ENCODE assay signal across 17 cellular contexts in genomic region chr2:11773747-11774536, GRCh38. TPM values are rescaled to one million over a fixed set of nuclear protein-coding genes. Genes with fewer than 3 reads are reported as not detected.
DNase-seq lines count a peak whose midpoint lies in the region; ATAC-seq, FAIRE-seq and TF ChIP-seq lines count a peak whose summit lies in the region.
"Had no signal": no experiment of that assay in that cellular context is flagged by ENCODE, and none has a peak within 500 bp of the region (broad histone marks: within the 10 kb centered on the region; RNA-seq: fewer than 3 reads in every experiment).

No MANE protein-coding gene starts in this region.

- H3K18ac ChIP-seq in IMR-90 (ENCODE audit: low read depth, low read length): no peak overlapping the region

- no peak for TF ChIP-seq RAD21 in IMR-90 (IDR thresholded peaks at IDR 0.05; ENCODE audit: low read length)

- in situ Hi-C loops in IMR-90 (cut with MboI; ENCODE audit: low sequenced_read_pairs): loop anchor here (10.0 to 25.0 kb wide), 2 partner anchors 299 to 637 kb away; a partner anchor contains a TSS

- H3K27me3 Mint-ChIP-seq in activated CD4-positive, alpha-beta T cell treated with anti-CD3 and anti-CD28 coated beads, Interleukin-2, amount 10 ng/mL, durations not matched to agents 7 days and 5 days: no peaks in the 10 kb centered on the region
- H3K27me3 Mint-ChIP-seq in activated T-helper 2 cell treated with anti-CD3 and anti-CD28 coated beads, Interferon-gamma antibody, Interleukin-2, Interleukin-4, amounts not matched to agents 10 μg/mL and 5 μg/mL and 100 μg/mL, durations not matched to agents 14 hours and 24 hours and 36 hours (ENCODE audit: low read depth): no peaks in the 10 kb centered on the region
- no peaks in the 10 kb centered on the region for H3K27me3 Mint-ChIP-seq in osteocyte (ENCODE audit: unreplicated experiment)

- no peaks in the 10 kb centered on the region for H3K9me3 Mint-ChIP-seq in activated CD4-positive, alpha-beta T cell treated with anti-CD3 and anti-CD28 coated beads, Interleukin-2, amount 10 ng/mL, durations not matched to agents 7 days and 5 days
- no peaks in the 10 kb centered on the region for H3K9me3 Mint-ChIP-seq in activated T-helper 2 cell treated with anti-CD3 and anti-CD28 coated beads, Interferon-gamma antibody, Interleukin-2, Interleukin-4, amounts not matched to agents 10 μg/mL and 5 μg/mL and 100 μg/mL, durations not matched to agents 14 hours and 24 hours and 36 hours
- no peaks in the 10 kb centered on the region for H3K9me3 Mint-ChIP-seq in osteocyte (ENCODE audit: unreplicated experiment)

- peak overlapping the region; percentile 74 for H3K27ac Mint-ChIP-seq in activated CD4-positive, alpha-beta T cell treated with anti-CD3 and anti-CD28 coated beads, Interleukin-2, amount 10 ng/mL, durations not matched to agents 7 days and 5 days
- H3K27ac Mint-ChIP-seq in activated T-helper 2 cell treated with anti-CD3 and anti-CD28 coated beads, Interferon-gamma antibody, Interleukin-2, Interleukin-4, amounts not matched to agents 10 μg/mL and 5 μg/mL and 100 μg/mL, durations not matched to agents 14 hours and 24 hours and 36 hours: peak overlapping the region; percentile 72
- peak overlapping the region; percentile 48 for H3K27ac Mint-ChIP-seq in osteocyte (ENCODE audit: unreplicated experiment)
- H3K27ac Mint-ChIP-seq: progenitor cell of endocrine pancreas had no signal

- H3K9me3 ChIP-seq in IMR-90 (ENCODE audit: control insufficient read depth, insufficient read depth, low read length): no peaks in the 10 kb centered on the region
- H3K9me3 ChIP-seq: Peyer's patch had no signal

- no peak overlapping the region for H4K5ac ChIP-seq in IMR-90 (ENCODE audit: low read depth, low read length)

- POLR2A ChIA-PET in activated CD4-positive, alpha-beta T cell treated with anti-CD3 and anti-CD28 coated beads, Interleukin-2, amount 10 ng/mL, durations not matched to agents 7 days and 5 days (lab: Charles Lee): no interaction called here
- POLR2A ChIA-PET in IMR-90 (lab: Charles Lee; ENCODE audit: unreplicated experiment): interaction anchor here (0.6 kb wide), 1 partner anchor 13 kb away, joined by 15 read pairs; no protein-coding TSS in a partner anchor

- H2AK5ac ChIP-seq in IMR-90 (ENCODE audit: low read depth, low read length): no peak overlapping the region

- H2AK9ac ChIP-seq in IMR-90 (replicated peaks; ENCODE audit: low read depth, low read length, poor library complexity): peak overlapping the region; percentile 29

- H3K36me3 Mint-ChIP-seq in activated CD4-positive, alpha-beta T cell treated with anti-CD3 and anti-CD28 coated beads, Interleukin-2, amount 10 ng/mL, durations not matched to agents 7 days and 5 days (ENCODE audit: low read depth): peaks cover 67% of the 10 kb centered on the region
- H3K36me3 Mint-ChIP-seq in activated T-helper 2 cell treated with anti-CD3 and anti-CD28 coated beads, Interferon-gamma antibody, Interleukin-2, Interleukin-4, amounts not matched to agents 10 μg/mL and 5 μg/mL and 100 μg/mL, durations not matched to agents 14 hours and 24 hours and 36 hours (ENCODE audit: low read depth): peaks cover 76% of the 10 kb centered on the region
- peaks cover 34% of the 10 kb centered on the region for H3K36me3 Mint-ChIP-seq in osteocyte (ENCODE audit: unreplicated experiment)

- no peak for TF ChIP-seq POLR2A in IMR-90 (IDR thresholded peaks at IDR 0.05; ENCODE audit: low read depth, low read length)

- peaks cover 49% of the 10 kb centered on the region for H3K4me1 Mint-ChIP-seq in activated CD4-positive, alpha-beta T cell treated with anti-CD3 and anti-CD28 coated beads, Interleukin-2, amount 10 ng/mL, durations not matched to agents 7 days and 5 days
- peaks cover 45% of the 10 kb centered on the region for H3K4me1 Mint-ChIP-seq in activated T-helper 2 cell treated with anti-CD3 and anti-CD28 coated beads, Interferon-gamma antibody, Interleukin-2, Interleukin-4, amounts not matched to agents 10 μg/mL and 5 μg/mL and 100 μg/mL, durations not matched to agents 14 hours and 24 hours and 36 hours (ENCODE audit: low read depth)
- peaks cover 20% of the 10 kb centered on the region for H3K4me1 Mint-ChIP-seq in osteocyte (ENCODE audit: unreplicated experiment)

- no peaks in the 10 kb centered on the region for H4K20me1 ChIP-seq in IMR-90 (ENCODE audit: insufficient read depth, low read length)

- peak overlapping the region; percentile 42; the same call in 1 of the 2 replicates for H3K23ac ChIP-seq in IMR-90 (ENCODE audit: low read depth, low read length)

- peak overlapping the region; percentile 60 for H3K14ac ChIP-seq in IMR-90 (replicated peaks; ENCODE audit: low read depth, low read length)

- peaks cover 7% of the 10 kb centered on the region for H3K4me1 ChIP-seq in IMR-90 (ENCODE audit: control insufficient read depth, insufficient read depth, low read length)

- no peak overlapping the region for H2BK5ac ChIP-seq in IMR-90 (ENCODE audit: low read depth, low read length, poor library complexity, severe bottlenecking)

- H3K36me3 ChIP-seq in IMR-90 (ENCODE audit: control insufficient read depth, insufficient read depth, low read length): peaks cover 32% of the 10 kb centered on the region

- H2BK120ac ChIP-seq in IMR-90 (ENCODE audit: low read depth, low read length): peak overlapping the region; percentile 53; the same call in 1 of the 2 replicates

- no peak overlapping the region for H3K4me2 ChIP-seq in IMR-90 (ENCODE audit: low read depth, low read length)

- H3K4me3 ChIP-seq in IMR-90 (ENCODE audit: insufficient read depth, low read depth, low read length): no peak overlapping the region
- H3K4me3 ChIP-seq: Peyer's patch had no signal

- no peak overlapping the region for H3K27ac ChIP-seq in IMR-90 (ENCODE audit: insufficient read depth, low read length)

- peaks cover 4% of the 10 kb centered on the region for H3K9me1 ChIP-seq in IMR-90 (ENCODE audit: insufficient read depth, low read length)

- H4K91ac ChIP-seq in IMR-90 (ENCODE audit: insufficient read depth, low read depth, low read length): no peak overlapping the region

- H4K8ac ChIP-seq in IMR-90 (ENCODE audit: low read depth in 2 of 2, low read length in 2 of 2): no peak overlapping the region

- ATAC-seq in IMR-90 (ENCODE audit: low read depth): peak; percentile 31

- peaks cover 0 to 6% of the 10 kb centered on the region in 2 experiments; a peak in 1 of 4 replicates for H3K79me1 ChIP-seq in IMR-90 (ENCODE audit: low read depth in 1 of 2, low read length in 2 of 2)

- CTCF ChIA-PET in activated CD4-positive, alpha-beta T cell treated with anti-CD3 and anti-CD28 coated beads, Interleukin-2, amount 10 ng/mL, durations not matched to agents 7 days and 5 days (lab: Charles Lee): interaction anchor here (1.0 to 1.5 kb wide), 3 partner anchors 20 to 81 kb away, joined by 3 read pairs; no protein-coding TSS in a partner anchor
- CTCF ChIA-PET in IMR-90 (lab: Yijun Ruan, JAX): interaction anchor here (0.6 to 1.7 kb wide), 4 partner anchors 11 to 630 kb away, joined by 3 to 8 read pairs (median 6); no protein-coding TSS in a partner anchor

- no peaks in the 10 kb centered on the region for H3K27me3 ChIP-seq in IMR-90 (ENCODE audit: control insufficient read depth, insufficient read depth, low read length)
- H3K27me3 ChIP-seq: Peyer's patch had no signal

- no peak for FAIRE-seq in urothelium cell line (lab: Jason Lieb, UNC)

- no CpG with 5 or more reads among the region's 7 CpGs for WGBS in IMR-90 (ENCODE audit: extremely low coverage in 2 of 2, insufficient read length in 1 of 2), 2 experiments

- H3K4ac ChIP-seq in IMR-90 (ENCODE audit: low read depth, low read length): no peak overlapping the region

- H2BK20ac ChIP-seq in IMR-90 (ENCODE audit: low read depth, low read length): peak overlapping the region; percentile 29; the same call in 1 of the 2 replicates

- H2AFZ ChIP-seq in IMR-90 (replicated peaks; ENCODE audit: low read length, poor library complexity): no peak overlapping the region

- H3K4me3 Mint-ChIP-seq in activated CD4-positive, alpha-beta T cell treated with anti-CD3 and anti-CD28 coated beads, Interleukin-2, amount 10 ng/mL, durations not matched to agents 7 days and 5 days: no peak overlapping the region
- H3K4me3 Mint-ChIP-seq in activated T-helper 2 cell treated with anti-CD3 and anti-CD28 coated beads, Interferon-gamma antibody, Interleukin-2, Interleukin-4, amounts not matched to agents 10 μg/mL and 5 μg/mL and 100 μg/mL, durations not matched to agents 14 hours and 24 hours and 36 hours (ENCODE audit: low read depth): no peak overlapping the region
- no peak overlapping the region for H3K4me3 Mint-ChIP-seq in osteocyte (ENCODE audit: unreplicated experiment)

- intact Hi-C loops in IMR-90 (cut with micrococcal nuclease): loop anchor here (2.0 kb wide), 1 partner anchor 27 kb away; the partner anchor contains the start of gene LPIN1
- intact Hi-C loops in activated T-helper 2 cell treated with anti-CD3 and anti-CD28 coated beads, Interferon-gamma antibody, Interleukin-2, Interleukin-4, amounts not matched to agents 10 μg/mL and 5 μg/mL and 100 μg/mL, durations not matched to agents 14 hours and 24 hours and 36 hours (cut with micrococcal nuclease): loop anchor here (10.0 kb wide), 2 partner anchors 309 to 619 kb away; partner anchors contain the start of genes E2F6 and SLC66A3

- H3K9ac ChIP-seq in IMR-90 (ENCODE audit: low read depth, low read length): no peak overlapping the region

- no TSS peak for BruUV-seq in IMR-90 (replicated peaks; lab: Mats Ljungman, UMichigan)

- no peak overlapping the region; the same call in 1 of the 2 replicates for H3K56ac ChIP-seq in IMR-90 (ENCODE audit: extremely low read depth, insufficient read depth, low read length)

- dilution Hi-C loops in IMR-90 (cut with HindIII; ENCODE audit: low sequenced_read_pairs, unreplicated experiment): no loop called here

- TF ChIP-seq CTCF in IMR-90 (conservative IDR thresholded peaks at IDR 0.05; ENCODE audit: low read depth, low read length) (no peak), osteocyte (IDR thresholded peaks at IDR 0.05) (no peak)

- no peak for DNase-seq in activated CD4-positive, alpha-beta T cell treated with anti-CD3 and anti-CD28 coated beads, Interleukin-2, amount 10 ng/mL, durations not matched to agents 7 days and 5 days
- no peak for DNase-seq in activated CD4-positive, alpha-beta T cell treated with anti-CD3 and anti-CD28 coated beads for 48 hours
- no peak for DNase-seq in IMR-90
- no peak for DNase-seq in activated T-helper 2 cell treated with anti-CD3 and anti-CD28 coated beads, Interferon-gamma antibody, Interleukin-2, Interleukin-4, amounts not matched to agents 10 μg/mL and 5 μg/mL and 100 μg/mL, durations not matched to agents 14 hours and 24 hours and 36 hours (ENCODE audit: low spot score)
- DNase-seq in osteocyte (ENCODE audit: extremely low spot score, unreplicated experiment): no peak
- DNase-seq in NCI-H2171 (lab: John Stamatoyannopoulos, UW): no peak
- no peak for DNase-seq in stimulated activated CD4-positive, alpha-beta T cell treated with anti-CD3 and anti-CD28 coated beads, Interleukin-4, amount 100 ng/mL, for 1 hour
- DNase-seq in urothelium cell line (ENCODE audit: low spot score): no peak
- DNase-seq: ACHN; activated CD4-positive, alpha-beta T cell treated with anti-CD3 and anti-CD28 coated beads for 1 hour; effector CD8-positive, alpha-beta T cell; left ventricle myocardium superior; NCI-H1930; NCI-H69; Peyer's patch; substantia nigra had no signal

- H2BK15ac ChIP-seq in IMR-90 (ENCODE audit: low read depth, low read length): no peak overlapping the region

RNA-seq across cellular contexts. Expression of gene LPIN1, which starts 27.5 kb away (rescaled TPM):
- total RNA-seq in activated CD4-positive, alpha-beta T cell treated with anti-CD3 and anti-CD28 coated beads, Interleukin-2, amount 10 ng/mL, durations not matched to agents 7 days and 5 days: 10 to 100 TPM; 58.9 to 62.2 TPM
- total RNA-seq in IMR-90 (2012; rRNA removed) (21.3 and 21.7 TPM in 2 replicates), osteocyte (24.1 and 26.7 TPM in 2 replicates)
- 24.4 and 25.1 TPM in 2 replicates for polyA plus RNA-seq in IMR-90 (2012; rRNA removed)
- polyA plus RNA-seq in IMR-90 (2012; cell fraction: cytosol; rRNA removed): 10.6 and 12.6 TPM in 2 replicates
- 32.0 and 74.8 TPM in 2 replicates for polyA plus RNA-seq in IMR-90 (2012; cell fraction: nucleus; rRNA removed; ENCODE audit: low replicate concordance)
- total RNA-seq in activated T-helper 2 cell treated with anti-CD3 and anti-CD28 coated beads, Interferon-gamma antibody, Interleukin-2, Interleukin-4, amounts not matched to agents 10 μg/mL and 5 μg/mL and 100 μg/mL, durations not matched to agents 14 hours and 24 hours and 36 hours: 42.9 and 48.8 TPM in 2 replicates
